ENCODE assay signal across 9 cellular contexts in genomic region chr20:20837574-20838021, GRCh38.
DNase-seq lines count a peak whose midpoint lies in the region; ATAC-seq and TF ChIP-seq lines count a peak whose summit lies in the region.
"Had no signal": no experiment of that assay in that cellular context is flagged by ENCODE, and none has a peak within 500 bp of the region (broad histone marks: within the 10 kb centered on the region; RNA-seq: fewer than 3 reads in every experiment).

No MANE protein-coding gene starts in this region.

- peak; percentile 20 for DNase-seq in DMS53 treated with DMSO at 0.1 percent for 48 hours (lab: John Stamatoyannopoulos, UW; ENCODE audit: unreplicated experiment)
- DNase-seq in Panc1 (ENCODE audit: low read depth, low spot score) = no peak
- peak in 53 of 58 donors; percentile 8 to 81 (median 42) for DNase-seq in anterior cingulate cortex (lab: John Stamatoyannopoulos, UW)
- peak; percentile 74 for DNase-seq in hepatocyte (ENCODE audit: low spot score)

- no peaks in the 10 kb centered on the region for H3K36me3 ChIP-seq in Loucy (ENCODE audit: insufficient read depth, low read length)
- no peaks in the 10 kb centered on the region for H3K36me3 ChIP-seq in Panc1 (ENCODE audit: control insufficient read depth, insufficient read depth, low read length)
- H3K36me3 ChIP-seq in hepatocyte (replicated peaks; ENCODE audit: insufficient read depth, low read depth) = no peaks in the 10 kb centered on the region
- H3K36me3 ChIP-seq in skeletal muscle tissue (ENCODE audit: control insufficient read depth in 3 of 3, insufficient read depth in 3 of 3, low read length in 3 of 3) = no peaks in the 10 kb centered on the region

- CTCF ChIA-PET in Panc1 (lab: Charles Lee) = interaction anchor here (0.7 kb wide), 1 partner anchor 122 kb away, joined by 3 read pairs; no protein-coding TSS in a partner anchor

- H4K20me1 ChIP-seq in Loucy (ENCODE audit: insufficient read depth, low read length, poor library complexity, severe bottlenecking) (no peaks in the 10 kb centered on the region), hepatocyte (ENCODE audit: insufficient read depth, poor library complexity, severe bottlenecking) (no peaks in the 10 kb centered on the region)

- POLR2A ChIA-PET in Panc1 (lab: Charles Lee) = no interaction called here

- H3K27ac ChIP-seq in Panc1 (ENCODE audit: low read length) (no peak overlapping the region), hepatocyte (no peak overlapping the region), skeletal muscle tissue (ENCODE audit: low read depth, low read length) (no peak overlapping the region)
- H3K27ac ChIP-seq: skin epidermis had no signal

- no peaks in the 10 kb centered on the region for H3K9me2 ChIP-seq in Loucy (replicated peaks; ENCODE audit: low read depth, low read length)
- H3K9me2 ChIP-seq in hepatocyte (replicated peaks; ENCODE audit: insufficient read depth) = no peaks in the 10 kb centered on the region

- ATAC-seq in Panc1 (peak; percentile 85), GM21367 (IDR thresholded peaks at IDR 0.05; ENCODE audit: unreplicated experiment) (no peak), GM18868 (IDR thresholded peaks at IDR 0.05; ENCODE audit: unreplicated experiment) (no peak)

- H3K27me3 ChIP-seq in Loucy (ENCODE audit: insufficient read depth, low read length, poor library complexity, severe bottlenecking) (no peaks in the 10 kb centered on the region), Panc1 (ENCODE audit: control insufficient read depth, insufficient read depth, low read length) (no peaks in the 10 kb centered on the region), hepatocyte (peaks cover 14% of the 10 kb centered on the region), skeletal muscle tissue (ENCODE audit: control insufficient read depth in 3 of 3, insufficient read depth in 3 of 3, low read length in 3 of 3) (peaks cover 0 to 6% (median 0%) of the 10 kb centered on the region in 3 donors)

- intact Hi-C loops in Panc1 (cut with micrococcal nuclease; ENCODE audit: unreplicated experiment) = loop anchor here (10.0 kb wide), 2 partner anchors 387 to 667 kb away; no protein-coding TSS in a partner anchor

- no peaks in the 10 kb centered on the region for H3F3A ChIP-seq in Loucy (ENCODE audit: low read depth)

- no TSS peak for BruUV-seq in Panc1 (replicated peaks; lab: Mats Ljungman, UMichigan)

- H2AFZ ChIP-seq in Loucy (ENCODE audit: low read length) (0 out of 2 replicates have a peak overlapping the region, but pooled peaks have one; percentile 18), hepatocyte (no peak overlapping the region)

- no peak overlapping the region for H3K9ac ChIP-seq in Loucy (ENCODE audit: low read depth, low read length, poor library complexity, severe bottlenecking)
- peak overlapping the region in 2 of 3 donors; percentile 9 to 63 for H3K9ac ChIP-seq in skeletal muscle tissue (ENCODE audit: low read depth in 1 of 3, low read length in 3 of 3)

- H3K4me3 ChIP-seq in Loucy (ENCODE audit: low read length, poor library complexity, severe bottlenecking) (no peak overlapping the region), Panc1 (ENCODE audit: low read depth in 2 of 2, low read length in 2 of 2) (peak overlapping the region in 1 of 2 experiments; percentile 37; a peak in 2 of 4 replicates), hepatocyte (no peak overlapping the region), skeletal muscle tissue (ENCODE audit: low read length in 3 of 3) (peak overlapping the region; percentile 34 to 64 (median 38))
- H3K4me3 ChIP-seq: skin epidermis had no signal

- TF ChIP-seq CTCF in Loucy (conservative IDR thresholded peaks at IDR 0.05; ENCODE audit: low read length) = peak; percentile 91
- TF ChIP-seq CTCF in Panc1 (IDR thresholded peaks at IDR 0.05) = peak; percentile 86
- TF ChIP-seq CTCF in hepatocyte (IDR thresholded peaks at IDR 0.05; ENCODE audit: poor library complexity) = peak; percentile 89

- WGBS in hepatocyte (ENCODE audit: low lambda C conversion rate, missing lambda C conversion rate) = 30% methylated on average over 19 of the region's 19 CpGs

- H3K79me2 ChIP-seq in Loucy (ENCODE audit: insufficient read depth, low read length) (no peaks in the 10 kb centered on the region), hepatocyte (no peaks in the 10 kb centered on the region)

- in situ Hi-C loops in Panc1 (cut with HindIII; ENCODE audit: low pct_unique_long_range_greater_than_20kb, low sequenced_read_pairs) = no loop called here

- H3K9me3 ChIP-seq in Loucy (ENCODE audit: insufficient read depth, low read depth, low read length) (no peaks in the 10 kb centered on the region), Panc1 (ENCODE audit: control insufficient read depth, insufficient read depth, low read depth, low read length) (no peaks in the 10 kb centered on the region), hepatocyte (ENCODE audit: low read depth) (no peaks in the 10 kb centered on the region), skeletal muscle tissue (ENCODE audit: control insufficient read depth in 3 of 3, low read length in 3 of 3) (no peaks in the 10 kb centered on the region)

- H3K4me1 ChIP-seq in Loucy (ENCODE audit: insufficient read depth, low read length, poor library complexity, severe bottlenecking) (no peaks in the 10 kb centered on the region), Panc1 (ENCODE audit: control insufficient read depth, insufficient read depth, low read length) (no peaks in the 10 kb centered on the region), hepatocyte (ENCODE audit: insufficient read depth) (no peaks in the 10 kb centered on the region), skeletal muscle tissue (ENCODE audit: control insufficient read depth in 3 of 3, insufficient read depth in 3 of 3, low read length in 3 of 3) (peaks cover 0 to 4% (median 0%) of the 10 kb centered on the region in 3 donors)

- no peak overlapping the region for H3K4me2 ChIP-seq in Loucy (ENCODE audit: low read depth, low read length, poor library complexity, severe bottlenecking)
- H3K4me2 ChIP-seq in hepatocyte = peak overlapping the region; percentile 56

Comparison
In these comparisons a context has a peak if more than half of its experiments do, and no peak if none do; other contexts are left out.
1. H3K4me3 ChIP-seq: peak in skeletal muscle tissue (3 of 3); none in Loucy (single experiment) and hepatocyte (single experiment).
2. Peak in every context shown above with its lines, with median percentiles within 50 percentile points of each other: CTCF ChIP-seq.